ENCODE assay signal across 19 cellular contexts in genomic region chr16:12504312-12504711, GRCh38.
"Had no signal": no experiment of that assay in that cellular context is flagged by ENCODE, and none has a peak within 500 bp of the region (broad histone marks: within the 10 kb centered on the region; RNA-seq: fewer than 3 reads in every experiment).

No MANE protein-coding gene starts in this region.

- H3K4me3 ChIP-seq: ascending aorta, colonic mucosa, lung, spleen, testis had no signal

- H3K4me1 ChIP-seq: ascending aorta, colonic mucosa, testis had no signal

- H3K9me3 ChIP-seq: ascending aorta, colonic mucosa, spleen, testis had no signal

- H3K27me3 ChIP-seq: ascending aorta, colonic mucosa, spleen, testis had no signal

- H3K36me3 ChIP-seq: ascending aorta, colonic mucosa had no signal

- DNase-seq: activated CD4-positive, alpha-beta T cell treated with anti-CD3 and anti-CD28 coated beads, Interleukin-2, amount 50 U/mL, for 4 hours; activated CD4-positive, CD25-positive, alpha-beta regulatory T cell treated with anti-CD3 and anti-CD28 coated beads, Interleukin-2, amount 50 U/mL, for 72 hours; activated gamma-delta T cell; colonic mucosa; endodermal cell; foreskin melanocyte; glutamatergic neuron; hippocampal formation; islet precursor cell; nephron progenitor cell; occipital lobe; spleen; stimulated activated CD4-positive, alpha-beta T cell treated with anti-CD3 and anti-CD28 coated beads, Interleukin-4, amount 100 ng/mL, for 4 hours; testis had no signal

- ATAC-seq: left lobe of liver; stimulated activated memory B cell treated with anti-CD40 and anti-IgM and Interleukin-4, amounts not matched to agents 10 μg/mL and 1 μg/mL and 100 μg/mL, for 72 hours had no signal

- H3K27ac ChIP-seq: ascending aorta, colonic mucosa, epithelial cell of prostate, spleen, testis had no signal
